Comparison of ENCODE assay signal across 8 cellular contexts in genomic region chr1:35298464-35298863, GRCh38. TPM values are rescaled to one million over a fixed set of nuclear protein-coding genes. Genes with fewer than 3 reads are reported as not detected.
A peak's percentile ranks its signal among the peaks of the same experiment; 100 is the strongest.
DNase-seq lines count a peak whose midpoint lies in the region; ATAC-seq, FAIRE-seq and TF ChIP-seq lines count a peak whose summit lies in the region.

No MANE protein-coding gene starts in this region.

- RAD21 ChIA-PET in HCT116 (lab: Charles Lee; ENCODE audit: low non-redundant PET in 1 of 2, low total read pairs in 2 of 2, uncharacterized antibody in 2 of 2, unreplicated experiment in 2 of 2), result no interaction called here

- H3K9me3 ChIP-seq in HCT116 (ENCODE audit: control insufficient read depth in 1 of 2, insufficient read depth in 1 of 2, low read depth in 1 of 2, low read length in 2 of 2), result no peaks in the 10 kb centered on the region
- no peaks in the 10 kb centered on the region for H3K9me3 ChIP-seq in upper lobe of left lung

- no peak overlapping the region for H3K4me2 ChIP-seq in HCT116 (ENCODE audit: low read length)

- BruUV-seq in HCT116 (replicated peaks; lab: Mats Ljungman, UMichigan), result TSS peak; percentile 12

- H3K36me3 ChIP-seq in HCT116 (ENCODE audit: control insufficient read depth in 1 of 2, insufficient read depth in 2 of 2, low read length in 2 of 2), result peaks cover 0 to 2% of the 10 kb centered on the region in 2 experiments; a peak in 1 of 4 replicates
- no peaks in the 10 kb centered on the region for H3K36me3 ChIP-seq in bronchial epithelial cell (ENCODE audit: control insufficient read depth, insufficient read depth, low read length)
- peaks cover 0 to 23% (median 0%) of the 10 kb centered on the region in 4 donors for H3K36me3 ChIP-seq in upper lobe of left lung

- no peak overlapping the region for H2AFZ ChIP-seq in HCT116 (ENCODE audit: low read depth, low read length, poor library complexity, severe bottlenecking)

- WGBS in upper lobe of left lung, 2 donors, result 8 to 30% methylated on average over 2 of the region's 2 CpGs

- CTCF ChIA-PET in HCT116 (lab: Charles Lee), result interaction anchor here (1.3 to 1.4 kb wide), 2 partner anchors 10 to 97 kb away, joined by 3 read pairs; no protein-coding TSS in a partner anchor

- no peak for TF ChIP-seq EP300 in upper lobe of left lung (IDR thresholded peaks at IDR 0.05)

- TF ChIP-seq CTCF in HCT116 (IDR thresholded peaks at IDR 0.05 in 2 of 3, conservative IDR thresholded peaks at IDR 0.05 in 1 of 3; ENCODE audit: borderline replicate concordance in 1 of 3, insufficient read depth in 1 of 3, low read depth in 2 of 3, low read length in 2 of 3), result peak; percentile 33 to 50 (median 40); a peak in 5 of 6 replicates
- no peak for TF ChIP-seq CTCF in bronchial epithelial cell (IDR thresholded peaks at IDR 0.05; ENCODE audit: insufficient read depth, low read length, severe bottlenecking)
- peak in 4 of 6 experiments; percentile 24 to 48 (median 40) for TF ChIP-seq CTCF in upper lobe of left lung (IDR thresholded peaks at IDR 0.05)

- ATAC-seq in HCT116, result peak; percentile 61; the same call in 1 of the 2 replicates
- ATAC-seq in upper lobe of left lung (ENCODE audit: low FRiP score in 2 of 2), result peak; percentile 78 to 81
- ATAC-seq in GM21528 (IDR thresholded peaks at IDR 0.05; ENCODE audit: low FRiP score, unreplicated experiment), result no peak

- FAIRE-seq in RCC 7860 (lab: Jason Lieb, UNC) (no peak), bronchial epithelial cell (lab: Jason Lieb, UNC) (no peak)

- H3K4me3 ChIP-seq in HCT116 (replicated peaks in 1 of 2; ENCODE audit: low read depth in 1 of 2, low read length in 2 of 2) (no peak overlapping the region), bronchial epithelial cell (ENCODE audit: low read depth, low read length) (no peak overlapping the region), upper lobe of left lung (no peak overlapping the region)

- intact Hi-C loops in HCT116 (cut with micrococcal nuclease), result loop anchor here (1.0 to 10.0 kb wide), 2 partner anchors 96 to 444 kb away; partner anchors contain the start of gene SMIM12

- no peaks in the 10 kb centered on the region for H3K27me3 ChIP-seq in HCT116 (ENCODE audit: insufficient read depth, low read length)
- H3K27me3 ChIP-seq in bronchial epithelial cell (ENCODE audit: control insufficient read depth, insufficient read depth, low read length), result no peaks in the 10 kb centered on the region
- no peaks in the 10 kb centered on the region for H3K27me3 ChIP-seq in upper lobe of left lung

- peaks cover 27% of the 10 kb centered on the region for H3K79me2 ChIP-seq in HCT116 (ENCODE audit: insufficient read depth, low read length)

- H4K20me1 ChIP-seq in HCT116 (ENCODE audit: insufficient read depth), result no peaks in the 10 kb centered on the region

- POLR2A ChIA-PET in HCT116 (lab: Charles Lee), result no interaction called here

- H3K27ac ChIP-seq in HCT116 (ENCODE audit: low read depth, low read length), result no peak overlapping the region
- no peak overlapping the region for H3K27ac ChIP-seq in upper lobe of left lung

- DNase-seq in activated CD8-positive, alpha-beta memory T cell treated with anti-CD3 and anti-CD28 coated beads for 4 hours (ENCODE audit: low read depth in 2 of 2), result peak; percentile 1 to 2
- no peak for DNase-seq in activated CD8-positive, alpha-beta memory T cell treated with anti-CD3 and anti-CD28 coated beads, Interleukin-2, amount 50 U/mL, for 48 hours
- DNase-seq in HCT116 (ENCODE audit: low read depth, low spot score) (no peak), RCC 7860 (ENCODE audit: low spot score) (peak; percentile 13), bronchial epithelial cell (ENCODE audit: low read depth) (peak; percentile 36), kidney tubule cell (ENCODE audit: low spot score) (peak; percentile 76), upper lobe of left lung (peak in 1 of 2 donors; percentile 34)

- TF ChIP-seq POLR2A in HCT116 (IDR thresholded peaks at IDR 0.05; ENCODE audit: borderline replicate concordance, extremely low read depth, insufficient read depth, insufficient read length), result no peak
- TF ChIP-seq POLR2A in upper lobe of left lung (IDR thresholded peaks at IDR 0.05), result no peak

- no peaks in the 10 kb centered on the region for H3K9me2 ChIP-seq in HCT116 (ENCODE audit: insufficient read depth)

- no peaks in the 10 kb centered on the region for H3K4me1 ChIP-seq in HCT116 (ENCODE audit: control insufficient read depth in 1 of 2, insufficient read depth in 2 of 2, low read length in 2 of 2)
- peaks cover 3 to 9% (median 8%) of the 10 kb centered on the region in 4 donors for H3K4me1 ChIP-seq in upper lobe of left lung

- H3K9ac ChIP-seq in HCT116 (ENCODE audit: low read length), result no peak overlapping the region

- TF ChIP-seq RAD21 in HCT116 (IDR thresholded peaks at IDR 0.05; ENCODE audit: low read depth), result peak; percentile 73

TF ChIP-seq in HCT116, 20 proteins besides CTCF, POLR2A, EP300 and RAD21:
- TF ChIP-seq EGR1 (IDR thresholded peaks at IDR 0.05; ENCODE audit: low read depth), result no peak
- TF ChIP-seq, protein P1, sequence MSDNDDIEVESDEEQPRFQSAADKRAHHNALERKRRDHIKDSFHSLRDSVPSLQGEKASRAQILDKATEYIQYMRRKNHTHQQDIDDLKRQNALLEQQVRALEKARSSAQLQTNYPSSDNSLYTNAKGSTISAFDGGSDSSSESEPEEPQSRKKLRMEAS (IDR thresholded peaks at IDR 0.05), result no peak
- no peak for TF ChIP-seq POLR2AphosphoS5 (IDR thresholded peaks at IDR 0.05; ENCODE audit: low read depth, low read length)
- no peak for TF ChIP-seq SRF (IDR thresholded peaks at IDR 0.05; ENCODE audit: low read depth)
- no peak for TF ChIP-seq FOSL1 (IDR thresholded peaks at IDR 0.05; ENCODE audit: low read depth)
- TF ChIP-seq, protein P2, sequence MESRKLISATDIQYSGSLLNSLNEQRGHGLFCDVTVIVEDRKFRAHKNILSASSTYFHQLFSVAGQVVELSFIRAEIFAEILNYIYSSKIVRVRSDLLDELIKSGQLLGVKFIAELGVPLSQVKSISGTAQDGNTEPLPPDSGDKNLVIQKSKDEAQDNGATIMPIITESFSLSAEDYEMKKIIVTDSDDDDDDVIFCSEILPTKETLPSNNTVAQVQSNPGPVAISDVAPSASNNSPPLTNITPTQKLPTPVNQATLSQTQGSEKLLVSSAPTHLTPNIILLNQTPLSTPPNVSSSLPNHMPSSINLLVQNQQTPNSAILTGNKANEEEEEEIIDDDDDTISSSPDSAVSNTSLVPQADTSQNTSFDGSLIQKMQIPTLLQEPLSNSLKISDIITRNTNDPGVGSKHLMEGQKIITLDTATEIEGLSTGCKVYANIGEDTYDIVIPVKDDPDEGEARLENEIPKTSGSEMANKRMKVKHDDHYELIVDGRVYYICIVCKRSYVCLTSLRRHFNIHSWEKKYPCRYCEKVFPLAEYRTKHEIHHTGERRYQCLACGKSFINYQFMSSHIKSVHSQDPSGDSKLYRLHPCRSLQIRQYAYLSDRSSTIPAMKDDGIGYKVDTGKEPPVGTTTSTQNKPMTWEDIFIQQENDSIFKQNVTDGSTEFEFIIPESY (IDR thresholded peaks at IDR 0.05; ENCODE audit: extremely low read depth, insufficient replicate concordance, low read length), result no peak
- TF ChIP-seq, protein P3, sequence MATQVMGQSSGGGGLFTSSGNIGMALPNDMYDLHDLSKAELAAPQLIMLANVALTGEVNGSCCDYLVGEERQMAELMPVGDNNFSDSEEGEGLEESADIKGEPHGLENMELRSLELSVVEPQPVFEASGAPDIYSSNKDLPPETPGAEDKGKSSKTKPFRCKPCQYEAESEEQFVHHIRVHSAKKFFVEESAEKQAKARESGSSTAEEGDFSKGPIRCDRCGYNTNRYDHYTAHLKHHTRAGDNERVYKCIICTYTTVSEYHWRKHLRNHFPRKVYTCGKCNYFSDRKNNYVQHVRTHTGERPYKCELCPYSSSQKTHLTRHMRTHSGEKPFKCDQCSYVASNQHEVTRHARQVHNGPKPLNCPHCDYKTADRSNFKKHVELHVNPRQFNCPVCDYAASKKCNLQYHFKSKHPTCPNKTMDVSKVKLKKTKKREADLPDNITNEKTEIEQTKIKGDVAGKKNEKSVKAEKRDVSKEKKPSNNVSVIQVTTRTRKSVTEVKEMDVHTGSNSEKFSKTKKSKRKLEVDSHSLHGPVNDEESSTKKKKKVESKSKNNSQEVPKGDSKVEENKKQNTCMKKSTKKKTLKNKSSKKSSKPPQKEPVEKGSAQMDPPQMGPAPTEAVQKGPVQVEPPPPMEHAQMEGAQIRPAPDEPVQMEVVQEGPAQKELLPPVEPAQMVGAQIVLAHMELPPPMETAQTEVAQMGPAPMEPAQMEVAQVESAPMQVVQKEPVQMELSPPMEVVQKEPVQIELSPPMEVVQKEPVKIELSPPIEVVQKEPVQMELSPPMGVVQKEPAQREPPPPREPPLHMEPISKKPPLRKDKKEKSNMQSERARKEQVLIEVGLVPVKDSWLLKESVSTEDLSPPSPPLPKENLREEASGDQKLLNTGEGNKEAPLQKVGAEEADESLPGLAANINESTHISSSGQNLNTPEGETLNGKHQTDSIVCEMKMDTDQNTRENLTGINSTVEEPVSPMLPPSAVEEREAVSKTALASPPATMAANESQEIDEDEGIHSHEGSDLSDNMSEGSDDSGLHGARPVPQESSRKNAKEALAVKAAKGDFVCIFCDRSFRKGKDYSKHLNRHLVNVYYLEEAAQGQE (IDR thresholded peaks at IDR 0.05; ENCODE audit: low read depth), result no peak
- no peak for TF ChIP-seq ELF1 (IDR thresholded peaks at IDR 0.05; ENCODE audit: borderline replicate concordance, low read depth)
- no peak for TF ChIP-seq TCF7L2 (IDR thresholded peaks at IDR 0.05; ENCODE audit: borderline replicate concordance, extremely low read depth, insufficient read depth, insufficient read length)
- no peak for TF ChIP-seq SIN3A (IDR thresholded peaks at IDR 0.05; ENCODE audit: low read depth)
- TF ChIP-seq ZNF274 (IDR thresholded peaks at IDR 0.05; ENCODE audit: low read depth, low read length), result no peak
- no peak for TF ChIP-seq JUND (IDR thresholded peaks at IDR 0.05)
- no peak for TF ChIP-seq EZH2 (IDR thresholded peaks at IDR 0.05)
- TF ChIP-seq CEBPB (IDR thresholded peaks at IDR 0.05; ENCODE audit: low read depth), result no peak
- TF ChIP-seq EZH2phosphoT487 (IDR thresholded peaks at IDR 0.05; ENCODE audit: borderline replicate concordance), result no peak
- TF ChIP-seq YY1 (IDR thresholded peaks at IDR 0.05; ENCODE audit: extremely low read depth, insufficient replicate concordance, low read depth, low read length), result no peak
- no peak for TF ChIP-seq CBX3 (IDR thresholded peaks at IDR 0.05; ENCODE audit: low read depth)
- TF ChIP-seq SP1 (IDR thresholded peaks at IDR 0.05; ENCODE audit: low read depth), result no peak
- no peak for TF ChIP-seq ATF3 (IDR thresholded peaks at IDR 0.05)

RNA-seq across cellular contexts. Expression of gene ZMYM4, which starts 30.0 kb away (rescaled TPM):
- total RNA-seq in HCT116 (2021; ENCODE audit: unreplicated experiment), result 58.0 TPM
- polyA plus RNA-seq in HCT116 (2012), result 11.9 and 17.6 TPM in 2 replicates
- total RNA-seq in bronchial epithelial cell, result 19.5 and 20.5 TPM in 2 replicates
- total RNA-seq in upper lobe of left lung, result 10 to 100 TPM; 17.6 to 47.1 (median 38.3) TPM

Comparison
In these comparisons a context has a peak if more than half of its experiments do, and no peak if none do; other contexts are left out.
1. DNase-seq: peak in activated CD8-positive, alpha-beta memory T cell treated with anti-CD3 and anti-CD28 coated beads for 4 hours (2 of 2), RCC 7860 (single experiment), bronchial epithelial cell (single experiment) and kidney tubule cell (single experiment); none in activated CD8-positive, alpha-beta memory T cell treated with anti-CD3 and anti-CD28 coated beads, Interleukin-2, amount 50 U/mL, for 48 hours (single experiment) and HCT116 (single experiment).